In the genomic region with DNA sequence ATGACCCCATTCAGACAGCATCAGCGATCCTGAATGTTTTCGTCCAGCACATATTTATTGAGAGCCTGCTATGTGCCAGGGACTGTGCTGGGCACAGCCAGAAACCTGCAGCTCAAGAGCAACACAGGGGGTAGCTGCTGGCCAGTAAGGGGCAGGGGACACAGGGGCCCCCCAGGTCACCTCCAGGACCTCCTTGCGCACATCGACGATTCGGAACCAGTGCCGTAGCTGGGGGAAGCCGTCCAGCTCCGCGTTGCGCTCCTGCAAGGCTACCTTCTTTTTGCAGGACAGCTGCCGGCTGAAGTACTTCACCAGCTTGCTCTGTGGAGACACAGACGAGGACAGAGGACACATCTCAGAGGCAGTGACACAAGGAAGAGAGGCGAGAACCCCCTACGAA, we compare ENCODE assay signal across 8 cellular contexts.
"Had no signal": no experiment of that assay in that cellular context is flagged by ENCODE, and none has a peak within 500 bp of the region (broad histone marks: within the 10 kb centered on the region; RNA-seq: fewer than 3 reads in every experiment).

No MANE protein-coding gene starts in this region.

- H3K4me3 ChIP-seq: GM12878 had no signal

- ATAC-seq: GM12878 had no signal

- FAIRE-seq: G401.6, GM12878, GM12891, GM12892, GM18507, GM19239 had no signal

- DNase-seq: GDM1, GF-D8 had no signal
